19 cellular contexts compared by ENCODE assay signal in genomic region chr5:111301264-111301663, GRCh38.
"Had no signal": no experiment of that assay in that cellular context is flagged by ENCODE, and none has a peak within 500 bp of the region (broad histone marks: within the 10 kb centered on the region; RNA-seq: fewer than 3 reads in every experiment).

No MANE protein-coding gene starts in this region.

- H3K27ac ChIP-seq: coronary artery, gastrocnemius medialis, heart right ventricle, parathyroid adenoma, prostate gland, right lobe of liver, thoracic aorta, transverse colon had no signal

- H3K4me3 Mint-ChIP-seq: nephron progenitor cell; stimulated activated memory B cell treated with anti-CD40 and anti-IgM and Interleukin-4, amounts not matched to agents 10 μg/mL and 1 μg/mL and 100 μg/mL, for 72 hours; stimulated activated naive CD8-positive, alpha-beta T cell treated with anti-CD3 and anti-CD28 coated beads, Interleukin-15, Interleukin-2, amounts not matched to agents 100 ng/mL and 50 ng/mL, for 24 hours had no signal

- H3K27me3 Mint-ChIP-seq: naive thymus-derived CD4-positive, alpha-beta T cell; stimulated activated memory B cell treated with anti-CD40 and anti-IgM and Interleukin-4, amounts not matched to agents 10 μg/mL and 1 μg/mL and 100 μg/mL, for 72 hours; stimulated activated naive CD8-positive, alpha-beta T cell treated with anti-CD3 and anti-CD28 coated beads, Interleukin-15, Interleukin-2, amounts not matched to agents 100 ng/mL and 50 ng/mL, for 24 hours had no signal

- H3K4me1 Mint-ChIP-seq: nephron progenitor cell; stimulated activated memory B cell treated with anti-CD40 and anti-IgM and Interleukin-4, amounts not matched to agents 10 μg/mL and 1 μg/mL and 100 μg/mL, for 72 hours had no signal

- H3K27ac Mint-ChIP-seq: naive thymus-derived CD4-positive, alpha-beta T cell; nephron progenitor cell; stimulated activated memory B cell treated with anti-CD40 and anti-IgM and Interleukin-4, amounts not matched to agents 10 μg/mL and 1 μg/mL and 100 μg/mL, for 72 hours had no signal

- H3K79me2 ChIP-seq: parathyroid adenoma had no signal

- H3K36me3 Mint-ChIP-seq: stimulated activated memory B cell treated with anti-CD40 and anti-IgM and Interleukin-4, amounts not matched to agents 10 μg/mL and 1 μg/mL and 100 μg/mL, for 72 hours had no signal

- H3K9me3 ChIP-seq: gastrocnemius medialis, heart right ventricle, prostate gland, right lobe of liver, transverse colon had no signal

- H2AFZ ChIP-seq: parathyroid adenoma had no signal

- H3K4me3 ChIP-seq: coronary artery, gastrocnemius medialis, heart right ventricle, prostate gland, right lobe of liver, thoracic aorta, transverse colon had no signal

- H3K9ac ChIP-seq: parathyroid adenoma had no signal

- H3K36me3 ChIP-seq: gastrocnemius medialis, heart right ventricle, prostate gland, right lobe of liver, thoracic aorta, transverse colon had no signal

- DNase-seq: effector CD4-positive, alpha-beta T cell; gastrocnemius medialis; heart right ventricle; hypothalamus; islet precursor cell; mammary epithelial cell; naive thymus-derived CD4-positive, alpha-beta T cell; nephron progenitor cell; right lobe of liver; stimulated activated CD4-positive, alpha-beta T cell treated with anti-CD3 and anti-CD28 coated beads, Interleukin-4, amount 100 ng/mL, for 24 hours; transverse colon had no signal

- ATAC-seq: esophagus mucosa; gastrocnemius medialis; heart right ventricle; left lobe of liver; naive thymus-derived CD4-positive, alpha-beta T cell; right lobe of liver; stimulated activated memory B cell treated with anti-CD40 and anti-IgM and Interleukin-4, amounts not matched to agents 10 μg/mL and 1 μg/mL and 100 μg/mL, for 72 hours had no signal

- H3K4me1 ChIP-seq: gastrocnemius medialis, heart right ventricle, parathyroid adenoma, prostate gland, right lobe of liver, transverse colon had no signal

- H3K27me3 ChIP-seq: gastrocnemius medialis, heart right ventricle, right lobe of liver, transverse colon had no signal
